1 cellular context compared by ENCODE assay signal in genomic region chr2:178452334-178452733, GRCh38.
TF ChIP-seq lines count a peak whose summit lies in the region.

No MANE protein-coding gene starts in this region.

TF ChIP-seq in GM23338, 12 proteins besides CTCF, POLR2A, EP300 and RAD21 (continued from another document):
- no peak for TF ChIP-seq REST (IDR thresholded peaks at IDR 0.05; ENCODE audit: unreplicated experiment)
- TF ChIP-seq STAT1 (IDR thresholded peaks at IDR 0.05; ENCODE audit: unreplicated experiment), result no peak
- no peak for TF ChIP-seq POLR2AphosphoS5 (IDR thresholded peaks at IDR 0.05; ENCODE audit: low read depth)
- TF ChIP-seq EZH2phosphoT487 (IDR thresholded peaks at IDR 0.05; ENCODE audit: unreplicated experiment), result no peak
